Comparison of ENCODE assay signal across 9 cellular contexts in the genomic region with DNA sequence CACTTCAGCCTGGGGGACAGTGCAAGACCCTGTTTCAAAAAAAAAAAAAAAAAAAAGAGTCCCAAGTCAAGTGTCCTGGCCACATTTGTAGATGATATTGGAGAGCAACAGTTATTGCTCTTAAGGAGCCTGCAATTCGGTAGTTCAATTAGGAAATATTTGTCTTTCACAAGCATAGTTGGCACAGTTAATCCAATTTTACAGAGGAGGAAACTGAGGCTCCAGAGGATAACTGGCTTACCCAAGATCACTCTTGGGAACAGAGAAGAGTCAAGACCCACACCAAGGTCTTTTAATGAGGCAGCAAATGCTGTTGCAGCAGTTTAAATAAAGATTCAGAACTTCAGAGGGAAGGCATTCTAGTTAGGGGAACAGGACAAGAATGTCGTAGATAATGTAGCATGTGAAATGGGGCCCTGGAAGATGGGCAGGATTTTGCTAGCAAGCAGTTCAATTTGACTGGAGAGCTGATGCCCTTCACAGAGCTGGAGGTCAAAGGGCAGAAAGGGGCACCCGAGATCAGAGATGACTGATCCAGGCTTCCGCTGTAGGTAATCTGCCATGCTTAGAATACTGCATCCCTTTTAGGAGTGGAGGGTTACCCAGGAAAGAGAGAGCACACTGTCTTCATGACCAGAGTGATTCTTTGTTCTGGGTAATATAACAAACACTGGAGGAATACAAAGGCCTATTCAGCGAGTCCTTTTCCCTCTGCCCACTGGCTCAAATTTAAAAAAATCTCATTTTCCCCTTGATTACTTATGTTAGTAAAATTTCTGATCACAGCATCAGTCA. TPM values are rescaled to one million over a fixed set of nuclear protein-coding genes. Genes with fewer than 3 reads are reported as not detected.
DNase-seq lines count a peak whose midpoint lies in the region; ATAC-seq and TF ChIP-seq lines count a peak whose summit lies in the region.
"Had no signal": no experiment of that assay in that cellular context is flagged by ENCODE, and none has a peak within 500 bp of the region (broad histone marks: within the 10 kb centered on the region; RNA-seq: fewer than 3 reads in every experiment).

No MANE protein-coding gene starts in this region.

- peaks cover 17% of the 10 kb centered on the region for H3F3A ChIP-seq in PC-9 (ENCODE audit: insufficient read depth, low read depth)

- H2BK12ac ChIP-seq in neuronal stem cell (ENCODE audit: low read length): no peak overlapping the region

- peaks cover 9% of the 10 kb centered on the region for H3K79me1 ChIP-seq in neuronal stem cell (ENCODE audit: low read depth, low read length)

- no peak overlapping the region for H2BK5ac ChIP-seq in neuronal stem cell (ENCODE audit: low read length)

- H3K79me2 ChIP-seq in PC-9 (ENCODE audit: low read depth): peaks cover 57% of the 10 kb centered on the region

- H4K91ac ChIP-seq in neuronal stem cell (ENCODE audit: low read depth, low read length, poor library complexity): no peak overlapping the region

- H2AK5ac ChIP-seq in neuronal stem cell (ENCODE audit: low read depth, low read length): no peak overlapping the region

- H3K4me2 ChIP-seq in BLaER1 treated with 17β-estradiol and CSF1 and Interleukin-3, amounts not matched to agents 10 nM and 100 nM: peak overlapping the region; percentile 85 to 97 (median 90)
- H3K4me2 ChIP-seq in PC-9 (peak overlapping the region; percentile 77), neuronal stem cell (ENCODE audit: insufficient read depth, low read length, poor library complexity, severe bottlenecking) (no peak overlapping the region)

- POLR2A ChIA-PET in PC-9 (lab: Charles Lee; ENCODE audit: unreplicated experiment): interaction anchor here (0.7 kb wide), 1 partner anchor 113 kb away, joined by 8 read pairs; no protein-coding TSS in a partner anchor

- H3K27ac ChIP-seq in BLaER1 treated with 17β-estradiol and CSF1 and Interleukin-3, amounts not matched to agents 10 nM and 100 nM: no peak overlapping the region
- H3K27ac ChIP-seq in PC-9: no peak overlapping the region
- peak overlapping the region; percentile 4 for H3K27ac ChIP-seq in neuronal stem cell (replicated peaks; ENCODE audit: low read length)
- no peak overlapping the region for H3K27ac ChIP-seq in heart right ventricle

- H2BK120ac ChIP-seq in neuronal stem cell (ENCODE audit: low read depth, low read length): no peak overlapping the region

- H3K4me1 ChIP-seq in BLaER1 treated with 17β-estradiol and CSF1 and Interleukin-3, amounts not matched to agents 10 nM and 100 nM: peaks cover 62 to 83% (median 69%) of the 10 kb centered on the region in 10 experiments
- H3K4me1 ChIP-seq in PC-9 (replicated peaks; ENCODE audit: insufficient read depth): peaks cover 19% of the 10 kb centered on the region
- peaks cover 0 to 11% of the 10 kb centered on the region in 2 donors for H3K4me1 ChIP-seq in neuronal stem cell (ENCODE audit: control insufficient read depth in 2 of 2, insufficient read depth in 1 of 2, low read depth in 1 of 2, low read length in 2 of 2)
- H3K4me1 ChIP-seq in heart right ventricle: peaks cover 0 to 79% (median 25%) of the 10 kb centered on the region in 9 donors
- H3K4me1 ChIP-seq: BE2C had no signal

- H3K36me3 ChIP-seq in BLaER1 treated with 17β-estradiol and CSF1 and Interleukin-3, amounts not matched to agents 10 nM and 100 nM: peaks cover 25 to 34% (median 32%) of the 10 kb centered on the region in 11 experiments
- H3K36me3 ChIP-seq in PC-9 (ENCODE audit: low read depth) (no peaks in the 10 kb centered on the region), neuronal stem cell (replicated peaks in 1 of 2; ENCODE audit: control insufficient read depth in 2 of 2, insufficient read depth in 2 of 2, low read length in 2 of 2) (peaks cover 2 to 10% of the 10 kb centered on the region in 2 donors), heart right ventricle (peaks cover 0 to 16% (median 0%) of the 10 kb centered on the region in 9 donors)
- H3K36me3 ChIP-seq: BE2C had no signal

- peaks cover 37 to 74% (median 61%) of the 10 kb centered on the region in 11 experiments; a peak in 20 of 22 replicates for H4K20me1 ChIP-seq in BLaER1 treated with 17β-estradiol and CSF1 and Interleukin-3, amounts not matched to agents 10 nM and 100 nM
- H4K20me1 ChIP-seq in PC-9 (ENCODE audit: insufficient read depth): no peaks in the 10 kb centered on the region

- H2AFZ ChIP-seq in PC-9: no peak overlapping the region
- H2AFZ ChIP-seq in neuronal stem cell (ENCODE audit: low read length): no peak overlapping the region

- no peak overlapping the region for H3K14ac ChIP-seq in neuronal stem cell (ENCODE audit: low read length)

- no peaks in the 10 kb centered on the region for H3K9me3 ChIP-seq in BLaER1 treated with 17β-estradiol and CSF1 and Interleukin-3, amounts not matched to agents 10 nM and 100 nM (replicated peaks in 1 of 11)
- H3K9me3 ChIP-seq in PC-9 (ENCODE audit: insufficient read depth, low read depth) (no peaks in the 10 kb centered on the region), neuronal stem cell (replicated peaks in 1 of 2; ENCODE audit: control insufficient read depth in 2 of 2, insufficient read depth in 1 of 2, low read depth in 1 of 2, low read length in 2 of 2) (no peaks in the 10 kb centered on the region), heart right ventricle (no peaks in the 10 kb centered on the region)
- H3K9me3 ChIP-seq: BE2C had no signal

- no peak overlapping the region for H3K4ac ChIP-seq in neuronal stem cell (ENCODE audit: low read length)

- no peak for DNase-seq in PC-9
- DNase-seq in epithelial cell of proximal tubule (ENCODE audit: low read depth): no peak
- DNase-seq in neuronal stem cell (ENCODE audit: low spot score): no peak
- DNase-seq in heart right ventricle: no peak
- no peak for DNase-seq in NCI-H226
- DNase-seq in ACHN: no peak
- DNase-seq: BE2C had no signal

- intact Hi-C loops in PC-9 (cut with micrococcal nuclease; ENCODE audit: unreplicated experiment): no loop called here
- intact Hi-C loops in heart right ventricle (cut with DNase I): loop anchor here in 1 of 10 donors (5.0 kb wide), 1 partner anchor 66 kb away; no protein-coding TSS in a partner anchor

- peak overlapping the region in 5 of 11 experiments; percentile 16 to 97 (median 96); a peak in 5 of 22 replicates for H3K9ac ChIP-seq in BLaER1 treated with 17β-estradiol and CSF1 and Interleukin-3, amounts not matched to agents 10 nM and 100 nM
- H3K9ac ChIP-seq in neuronal stem cell (ENCODE audit: low read depth, low read length, poor library complexity): no peak overlapping the region

- no peaks in the 10 kb centered on the region for H3K27me3 ChIP-seq in BLaER1 treated with 17β-estradiol and CSF1 and Interleukin-3, amounts not matched to agents 10 nM and 100 nM
- H3K27me3 ChIP-seq in PC-9 (ENCODE audit: insufficient read depth, low read depth) (no peaks in the 10 kb centered on the region), neuronal stem cell (ENCODE audit: control insufficient read depth in 3 of 3, insufficient read depth in 3 of 3, low read depth in 1 of 3, low read length in 3 of 3) (peaks cover 0 to under 1% (median 0%) of the 10 kb centered on the region in 3 experiments), heart right ventricle (no peaks in the 10 kb centered on the region)
- H3K27me3 ChIP-seq: BE2C had no signal

- no TSS peak for BruUV-seq in PC-9 (replicated peaks; lab: Mats Ljungman, UMichigan)

- TF ChIP-seq CTCF in PC-9 (conservative IDR thresholded peaks at IDR 0.05): no peak
- no peak for TF ChIP-seq CTCF in epithelial cell of proximal tubule (conservative IDR thresholded peaks at IDR 0.05; ENCODE audit: low read depth, low read length)
- TF ChIP-seq CTCF in heart right ventricle (IDR thresholded peaks at IDR 0.05): no peak

- in situ Hi-C loops in ACHN (cut with HindIII; ENCODE audit: low pct_ligation_motif_present, low pct_unique_long_range_greater_than_20kb, low sequenced_read_pairs): no loop called here

- CTCF ChIA-PET in PC-9 (lab: Charles Lee): no interaction called here

- no CpG with 5 or more reads among the region's 5 CpGs for WGBS in neuronal stem cell (ENCODE audit: extremely low coverage in 2 of 2, insufficient read length in 2 of 2, insufficient replicate concordance in 1 of 2), 2 donors
- 82 to 84% methylated on average over 5 of the region's 5 CpGs for WGBS in heart right ventricle, 2 donors

- no peak overlapping the region for H2BK15ac ChIP-seq in neuronal stem cell (ENCODE audit: low read length)

- H3K18ac ChIP-seq in neuronal stem cell (ENCODE audit: low read length): no peak overlapping the region

- ATAC-seq in GM18868 (IDR thresholded peaks at IDR 0.05; ENCODE audit: unreplicated experiment) (no peak), heart right ventricle (no peak)

- H3K4me3 ChIP-seq in BLaER1 treated with 17β-estradiol and CSF1 and Interleukin-3, amounts not matched to agents 10 nM and 100 nM: peak overlapping the region in 3 of 10 experiments; percentile 74 to 80 (median 75); a peak in 7 of 20 replicates
- H3K4me3 ChIP-seq in PC-9 (no peak overlapping the region; the same call in 1 of the 2 replicates), epithelial cell of proximal tubule (ENCODE audit: low read depth, low read length) (peak overlapping the region; percentile 94), neuronal stem cell (ENCODE audit: low read length in 2 of 2) (no peak overlapping the region), heart right ventricle (no peak overlapping the region)

- no peak overlapping the region for H4K8ac ChIP-seq in neuronal stem cell (ENCODE audit: low read depth, low read length)

- no peaks in the 10 kb centered on the region for H3K9me2 ChIP-seq in PC-9 (ENCODE audit: insufficient read depth)

- no peak overlapping the region for H3K23ac ChIP-seq in neuronal stem cell (ENCODE audit: low read depth, low read length, poor library complexity)

RNA-seq across cellular contexts. Expression of gene NPC1, which starts 3.0 kb away (rescaled TPM):
- total RNA-seq in PC-9 (2021) (39.6 and 40.9 TPM in 2 replicates), epithelial cell of proximal tubule (54.8 and 69.5 TPM in 2 replicates), heart right ventricle (10 to 100 TPM in 8 of 10 donors, 1 to 10 TPM in 2; 9.7 to 21.2 (median 13.3) TPM)
- 21.0 TPM for polyA plus RNA-seq in neuronal stem cell (2013, experiment 1 of 2)
- polyA plus RNA-seq in neuronal stem cell (2013, experiment 2 of 2): 21.8 TPM
- 10 to 100 TPM in 1 of 2 donors, 1 to 10 TPM in 1; 8.9 to 34.4 TPM for polyA plus RNA-seq in heart right ventricle
